9 cellular contexts compared by ENCODE assay signal in the genomic region with DNA sequence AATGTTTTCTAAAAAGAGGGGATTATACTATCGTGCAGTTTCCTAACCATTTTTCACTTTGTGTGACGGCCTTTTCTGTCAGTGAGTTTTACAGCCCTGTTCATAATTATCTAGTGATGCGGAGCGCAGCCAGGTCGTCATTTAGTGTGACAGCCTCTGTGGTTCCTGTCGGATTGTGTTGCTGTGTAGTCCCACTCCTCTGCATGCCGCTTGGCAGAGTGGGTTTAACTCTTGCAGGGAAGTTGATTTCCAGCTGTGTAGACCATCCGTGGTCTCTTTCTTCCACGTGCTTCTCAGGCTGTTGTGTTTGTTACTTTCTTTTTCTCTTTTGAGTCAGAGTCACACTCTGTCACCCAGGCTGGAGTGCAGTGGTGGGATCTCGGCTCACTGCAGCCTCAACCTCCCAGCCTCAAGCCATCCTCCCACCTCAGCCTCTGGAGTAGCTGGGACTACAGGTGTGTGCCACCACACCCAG. TPM values are rescaled to one million over a fixed set of nuclear protein-coding genes. Genes with fewer than 3 reads are reported as not detected.
A peak's percentile ranks its signal among the peaks of the same experiment; 100 is the strongest.
DNase-seq lines count a peak whose midpoint lies in the region; ATAC-seq and TF ChIP-seq lines count a peak whose summit lies in the region.
"Had no signal": no experiment of that assay in that cellular context is flagged by ENCODE, and none has a peak within 500 bp of the region (broad histone marks: within the 10 kb centered on the region; RNA-seq: fewer than 3 reads in every experiment).

No MANE protein-coding gene starts in this region.

- no peak for TF ChIP-seq CTCF in AG10803 (conservative IDR thresholded peaks at IDR 0.05; ENCODE audit: low read length)
- no peak for TF ChIP-seq CTCF in esophagus muscularis mucosa (IDR thresholded peaks at IDR 0.05)
- TF ChIP-seq CTCF in chondrocyte (IDR thresholded peaks at IDR 0.05) = no peak

- intact Hi-C loops in esophagus muscularis mucosa (cut with DNase I) = no loop called here

- TF ChIP-seq EP300 in esophagus muscularis mucosa (IDR thresholded peaks at IDR 0.05) = no peak

- H3K4me3 Mint-ChIP-seq in chondrocyte (ENCODE audit: unreplicated experiment) = no peak overlapping the region

- peaks cover 6% of the 10 kb centered on the region for H3K4me1 Mint-ChIP-seq in chondrocyte (ENCODE audit: low read depth)

- DNase-seq in AG10803 (ENCODE audit: low read depth) = no peak
- no peak for DNase-seq in esophagus muscularis mucosa (ENCODE audit: extremely low spot score)
- no peak for DNase-seq in NCI-H1436 (lab: John Stamatoyannopoulos, UW)
- DNase-seq in chondrocyte (ENCODE audit: low spot score) = no peak
- no peak for DNase-seq in occipital lobe (lab: John Stamatoyannopoulos, UW)
- no peak for DNase-seq in KG1 (lab: John Stamatoyannopoulos, UW)

- WGBS in esophagus muscularis mucosa = 59% methylated on average over 10 of the region's 10 CpGs

- peak; percentile 52 for ATAC-seq in GM19023 (IDR thresholded peaks at IDR 0.05; ENCODE audit: unreplicated experiment)
- peak; percentile 58 for ATAC-seq in HG03442 (IDR thresholded peaks at IDR 0.05; ENCODE audit: unreplicated experiment)

- peaks cover 21% of the 10 kb centered on the region for H3K36me3 Mint-ChIP-seq in chondrocyte (ENCODE audit: low read depth)

- H3K27ac Mint-ChIP-seq in chondrocyte (ENCODE audit: unreplicated experiment) = no peak overlapping the region

- peaks cover 14 to 31% (median 17%) of the 10 kb centered on the region in 4 donors for H3K36me3 ChIP-seq in esophagus muscularis mucosa

- no peaks in the 10 kb centered on the region for H3K9me3 Mint-ChIP-seq in chondrocyte (ENCODE audit: low read depth)

- no peaks in the 10 kb centered on the region for H3K9me3 ChIP-seq in esophagus muscularis mucosa

- H3K27me3 Mint-ChIP-seq in chondrocyte (ENCODE audit: low read depth) = no peaks in the 10 kb centered on the region

- no peak for TF ChIP-seq POLR2A in esophagus muscularis mucosa (IDR thresholded peaks at IDR 0.05; ENCODE audit: low read depth)

- peaks cover 0 to 6% (median 0%) of the 10 kb centered on the region in 4 donors for H3K4me1 ChIP-seq in esophagus muscularis mucosa

- H3K4me3 ChIP-seq in AG10803 (ENCODE audit: low read length) = peak overlapping the region; percentile 57
- H3K4me3 ChIP-seq in esophagus muscularis mucosa = peak overlapping the region in 3 of 4 donors; percentile 13 to 36 (median 14)
- H3K4me3 ChIP-seq: cardiac muscle cell had no signal

- no peaks in the 10 kb centered on the region for H3K27me3 ChIP-seq in esophagus muscularis mucosa
- H3K27me3 ChIP-seq: cardiac muscle cell had no signal

- H3K27ac ChIP-seq in esophagus muscularis mucosa (replicated peaks in 1 of 4) = no peak overlapping the region
- H3K27ac ChIP-seq: cardiac muscle cell had no signal

RNA-seq across cellular contexts. Expression of a gene that starts 8.6 kb away (rescaled TPM):
- total RNA-seq in esophagus muscularis mucosa (100 to 1,000 TPM; 157 to 211 (median 197) TPM), chondrocyte (509 to 544 TPM (median 519 TPM) in 3 replicates), occipital lobe (323 TPM)

RNA-seq across cellular contexts. Expression of a gene that starts 41.4 kb away (rescaled TPM):
- total RNA-seq in esophagus muscularis mucosa (10 to 100 TPM; 46.6 to 80.8 (median 49.1) TPM), chondrocyte (28.4 to 42.6 TPM (median 40.4 TPM) in 3 replicates), occipital lobe (27.3 TPM)
